ENCODE assay signal across 8 cellular contexts in genomic region chr16:11914759-11915643, GRCh38. TPM values are rescaled to one million over a fixed set of nuclear protein-coding genes. Genes with fewer than 3 reads are reported as not detected.
A peak's percentile ranks its signal among the peaks of the same experiment; 100 is the strongest.
DNase-seq lines count a peak whose midpoint lies in the region; ATAC-seq, FAIRE-seq and TF ChIP-seq lines count a peak whose summit lies in the region.

No MANE protein-coding gene starts in this region.

- H3K9me3 Mint-ChIP-seq in stimulated activated naive B cell treated with anti-CD40 and anti-IgM and Interleukin-4, amounts not matched to agents 10 μg/mL and 1 μg/mL and 100 μg/mL, for 72 hours = no peaks in the 10 kb centered on the region

- peak; percentile 44 to 49 for ATAC-seq in stimulated activated naive B cell treated with anti-CD40 and anti-IgM and Interleukin-4, amounts not matched to agents 10 μg/mL and 1 μg/mL and 100 μg/mL, for 72 hours (replicated peaks)

- TF ChIP-seq CTCF in epithelial cell of esophagus (IDR thresholded peaks at IDR 0.05; ENCODE audit: insufficient read depth, low read depth, low read length, missing control alignments) = no peak

- H3K4me3 Mint-ChIP-seq in stimulated activated naive B cell treated with anti-CD40 and anti-IgM and Interleukin-4, amounts not matched to agents 10 μg/mL and 1 μg/mL and 100 μg/mL, for 72 hours = peak overlapping the region; percentile 87 to 94

- peaks cover 37% of the 10 kb centered on the region for H3K36me3 ChIP-seq in MG63

- H3K4me3 ChIP-seq in MG63 (peak overlapping the region; percentile 79), epithelial cell of esophagus (ENCODE audit: low read length) (peak overlapping the region; percentile 80)

- DNase-seq in GM12891 (ENCODE audit: insufficient read length, low spot score) (peak; percentile 45), HCEC 1CT (peak; percentile 52), MG63 (peak; percentile 43), epithelial cell of esophagus (ENCODE audit: low read depth) (peak; percentile 51), mucosa of gallbladder (ENCODE audit: low spot score) (peak; percentile 15), GOT3 (lab: John Stamatoyannopoulos, UW) (no peak)
- DNase-seq in activated CD8-positive, alpha-beta memory T cell treated with anti-CD3 and anti-CD28 coated beads, Interleukin-2, amount 50 U/mL, for 4 hours = peak; percentile 44
- peak; percentile 35 for DNase-seq in stimulated activated naive B cell treated with anti-CD40 and anti-IgM and Interleukin-4, amounts not matched to agents 10 μg/mL and 1 μg/mL and 100 μg/mL, for 72 hours

- H3K27me3 Mint-ChIP-seq in stimulated activated naive B cell treated with anti-CD40 and anti-IgM and Interleukin-4, amounts not matched to agents 10 μg/mL and 1 μg/mL and 100 μg/mL, for 72 hours = peaks cover 4% of the 10 kb centered on the region in 2 donors

- TF ChIP-seq POLR2A in GM12891 (IDR thresholded peaks at IDR 0.05; ENCODE audit: low read depth, low read length) = no peak

- H3K36me3 Mint-ChIP-seq in stimulated activated naive B cell treated with anti-CD40 and anti-IgM and Interleukin-4, amounts not matched to agents 10 μg/mL and 1 μg/mL and 100 μg/mL, for 72 hours = peaks cover 13 to 20% of the 10 kb centered on the region in 2 donors

- H3K9me3 ChIP-seq in MG63 = no peaks in the 10 kb centered on the region

- peak; percentile 28 for FAIRE-seq in GM12891 (lab: Jason Lieb, UNC)

- H3K4me1 Mint-ChIP-seq in stimulated activated naive B cell treated with anti-CD40 and anti-IgM and Interleukin-4, amounts not matched to agents 10 μg/mL and 1 μg/mL and 100 μg/mL, for 72 hours = peaks cover 25 to 41% of the 10 kb centered on the region in 2 donors

- no peaks in the 10 kb centered on the region for H3K27me3 ChIP-seq in MG63

- peak overlapping the region; percentile 89 for H3K27ac Mint-ChIP-seq in stimulated activated naive B cell treated with anti-CD40 and anti-IgM and Interleukin-4, amounts not matched to agents 10 μg/mL and 1 μg/mL and 100 μg/mL, for 72 hours

TF ChIP-seq in GM12891, 5 proteins besides CTCF, POLR2A, EP300 and RAD21:
- peak; percentile 24; the same call in 1 of the 2 replicates for TF ChIP-seq SPI1 (IDR thresholded peaks at IDR 0.05; ENCODE audit: low read depth, low read length)
- TF ChIP-seq POLR2AphosphoS5 (IDR thresholded peaks at IDR 0.05; ENCODE audit: low read depth, low read length) = no peak; the same call in 1 of the 2 replicates
TF ChIP-seq in GM12891: peak in this region for 1.

RNA-seq across cellular contexts. Expression of gene GSPT1, which starts 0.8 kb away (rescaled TPM):
- polyA plus RNA-seq in GM12891 (2012; ENCODE audit: low read depth, missing spikeins) = 67.9 TPM
- 32.3 and 64.9 TPM in 2 replicates for total RNA-seq in MG63 (2014; rRNA removed; shearing (Covaris generic); ENCODE audit: low replicate concordance)
- total RNA-seq in mucosa of gallbladder = 73.5 TPM

RNA-seq across cellular contexts. Expression of gene NPIPB2, which starts 26.8 kb away (rescaled TPM):
- 8.8 TPM for polyA plus RNA-seq in GM12891 (2012; ENCODE audit: low read depth, missing spikeins)
- total RNA-seq in MG63 (2014; rRNA removed; shearing (Covaris generic); ENCODE audit: low replicate concordance) = not detected in 2 replicates
- 5.5 TPM for total RNA-seq in mucosa of gallbladder

RNA-seq across cellular contexts. Expression of gene TNFRSF17, which starts 50.0 kb away (rescaled TPM):
- 107 TPM for polyA plus RNA-seq in GM12891 (2012; ENCODE audit: low read depth, missing spikeins)
- total RNA-seq in MG63 (2014; rRNA removed; shearing (Covaris generic); ENCODE audit: low replicate concordance) = not detected in 2 replicates
- 0.46 TPM for total RNA-seq in mucosa of gallbladder
